ENCODE assay signal across 14 cellular contexts in genomic region chr6:15615837-15616236, GRCh38. TPM values are rescaled to one million over a fixed set of nuclear protein-coding genes. Genes with fewer than 3 reads are reported as not detected.
DNase-seq lines count a peak whose midpoint lies in the region; ATAC-seq and TF ChIP-seq lines count a peak whose summit lies in the region.
"Had no signal": no experiment of that assay in that cellular context is flagged by ENCODE, and none has a peak within 500 bp of the region (broad histone marks: within the 10 kb centered on the region; RNA-seq: fewer than 3 reads in every experiment).

No MANE protein-coding gene starts in this region.

- H3K9me3 Mint-ChIP-seq in activated naive CD4-positive, alpha-beta T cell treated with anti-CD3 and anti-CD28 coated beads, Interleukin-2, amount 50 U/mL, for 72 hours, result no peaks in the 10 kb centered on the region

- peaks cover 44% of the 10 kb centered on the region for H3K36me3 ChIP-seq in DND-41 (ENCODE audit: insufficient read depth, low read length)
- peaks cover 2% of the 10 kb centered on the region; the same call in 1 of the 2 replicates for H3K36me3 ChIP-seq in MG63

- H3K27ac Mint-ChIP-seq in activated naive CD4-positive, alpha-beta T cell treated with anti-CD3 and anti-CD28 coated beads, Interleukin-2, amount 50 U/mL, for 72 hours, result no peak overlapping the region

- DNase-seq in DND-41 (no peak), NCI-H187 treated with DMSO at 0.1 percent for 48 hours (lab: John Stamatoyannopoulos, UW) (peak; percentile 20), kidney tubule cell (ENCODE audit: low spot score) (peak; percentile 48), COLO668 (lab: John Stamatoyannopoulos, UW; ENCODE audit: unreplicated experiment) (no peak), ecto neural progenitor cell (ENCODE audit: low spot score) (no peak), MG63 (no peak)
- DNase-seq in activated naive CD4-positive, alpha-beta T cell treated with anti-CD3 and anti-CD28 coated beads, Interleukin-2, amount 50 U/mL, for 72 hours (ENCODE audit: low spot score in 2 of 2), result no peak
- DNase-seq: activated gamma-delta T cell, dorsolateral prefrontal cortex, hypothalamus, KBM-7, NCI-H774, T-helper 9 cell had no signal

- no peak overlapping the region for H3K9ac ChIP-seq in DND-41 (ENCODE audit: low read depth, low read length)

- peaks cover 41% of the 10 kb centered on the region for H3K79me2 ChIP-seq in DND-41 (ENCODE audit: insufficient read depth, low read length)

- H3K4me2 ChIP-seq in DND-41 (ENCODE audit: insufficient read depth, low read length), result no peak overlapping the region

- peaks cover 14% of the 10 kb centered on the region; the same call in 1 of the 2 replicates for H4K20me1 ChIP-seq in DND-41 (ENCODE audit: insufficient read depth, low read length)

- H3K9me3 ChIP-seq in DND-41 (ENCODE audit: insufficient read depth, low read length, severe bottlenecking) (no peaks in the 10 kb centered on the region), MG63 (no peaks in the 10 kb centered on the region)

- H3K36me3 Mint-ChIP-seq in activated naive CD4-positive, alpha-beta T cell treated with anti-CD3 and anti-CD28 coated beads, Interleukin-2, amount 50 U/mL, for 72 hours, result peaks cover 12 to 20% of the 10 kb centered on the region in 2 donors

- no peaks in the 10 kb centered on the region for H3K4me1 ChIP-seq in DND-41 (ENCODE audit: insufficient read depth, low read length)

- H3K4me3 ChIP-seq in DND-41 (ENCODE audit: low read depth in 1 of 2, low read length in 2 of 2) (no peak overlapping the region), MG63 (no peak overlapping the region)
- H3K4me3 ChIP-seq: dorsolateral prefrontal cortex had no signal

- H3K27me3 ChIP-seq in DND-41 (ENCODE audit: insufficient read depth, low read length, poor library complexity) (no peaks in the 10 kb centered on the region), MG63 (no peaks in the 10 kb centered on the region)
- H3K27me3 ChIP-seq: dorsolateral prefrontal cortex had no signal

- TF ChIP-seq CTCF in DND-41 (IDR thresholded peaks at IDR 0.05; ENCODE audit: borderline replicate concordance, extremely low read depth, low read length, poor library complexity, severe bottlenecking), result no peak

- ATAC-seq in DND-41 (ENCODE audit: insufficient read depth, low read depth), result 0 out of 3 replicates have a peak, but pooled peaks have one; percentile 33
- ATAC-seq in GM19351 (IDR thresholded peaks at IDR 0.05; ENCODE audit: unreplicated experiment), result peak; percentile 72
- ATAC-seq in activated naive CD4-positive, alpha-beta T cell treated with anti-CD3 and anti-CD28 coated beads, Interleukin-2, amount 50 U/mL, for 72 hours, result no peak

- H3K27ac ChIP-seq in DND-41 (ENCODE audit: low read length), result no peak overlapping the region
- H3K27ac ChIP-seq: dorsolateral prefrontal cortex had no signal

- no peak overlapping the region for H2AFZ ChIP-seq in DND-41 (ENCODE audit: low read depth, low read length)

RNA-seq across cellular contexts. Expression of gene DTNBP1, which starts 47.0 kb away (rescaled TPM):
- total RNA-seq in MG63 (2014; rRNA removed; shearing (Covaris generic); ENCODE audit: low replicate concordance), result 2.0 and 10.3 TPM in 2 replicates
- total RNA-seq in activated naive CD4-positive, alpha-beta T cell treated with anti-CD3 and anti-CD28 coated beads, Interleukin-2, amount 50 U/mL, for 72 hours, result 10 to 100 TPM; 14.1 to 24.5 TPM

Comparison
In these comparisons a context has a peak if more than half of its experiments do, and no peak if none do; other contexts are left out.
1. ATAC-seq: peak in DND-41 (single experiment) and GM19351 (single experiment); none in activated naive CD4-positive, alpha-beta T cell treated with anti-CD3 and anti-CD28 coated beads, Interleukin-2, amount 50 U/mL, for 72 hours (0 of 2).
2. DNase-seq: peak in NCI-H187 treated with DMSO at 0.1 percent for 48 hours (single experiment) and kidney tubule cell (single experiment); none in DND-41 (single experiment), COLO668 (single experiment), ecto neural progenitor cell (single experiment), MG63 (single experiment) and activated naive CD4-positive, alpha-beta T cell treated with anti-CD3 and anti-CD28 coated beads, Interleukin-2, amount 50 U/mL, for 72 hours (0 of 2).